In genomic region chr2:189060096-189060642, GRCh38 we compare ENCODE assay signal across 13 cellular contexts.
"Had no signal": no experiment of that assay in that cellular context is flagged by ENCODE, and none has a peak within 500 bp of the region (broad histone marks: within the 10 kb centered on the region; RNA-seq: fewer than 3 reads in every experiment).

No MANE protein-coding gene starts in this region.

- H3K4me1 ChIP-seq: body of pancreas, upper lobe of left lung had no signal

- ATAC-seq: body of pancreas; esophagus mucosa; left cardiac atrium; natural killer cell; stimulated activated naive CD8-positive, alpha-beta T cell treated with anti-CD3 and anti-CD28 coated beads, Interleukin-15, Interleukin-2, amounts not matched to agents 100 U/mL and 50 U/mL, for 24 hours; T-helper 17 cell had no signal

- H3K27ac ChIP-seq: body of pancreas, sigmoid colon, upper lobe of left lung had no signal

- H3K36me3 ChIP-seq: upper lobe of left lung had no signal

- H3K9me3 ChIP-seq: body of pancreas, sigmoid colon, upper lobe of left lung had no signal

- DNase-seq: body of pancreas; cerebellar nuclear complex; endodermal cell; hypothalamus; left cardiac atrium; natural killer cell; sigmoid colon; stimulated activated CD4-positive, alpha-beta T cell treated with anti-CD3 and anti-CD28 coated beads, Interleukin-4, amount 100 ng/mL, for 1 hour; stimulated activated CD8-positive, alpha-beta memory T cell treated with anti-CD3 and anti-CD28 coated beads, Interleukin-4, amount 100 ng/mL, for 48 hours; stimulated activated naive CD8-positive, alpha-beta T cell treated with anti-CD3 and anti-CD28 coated beads, Interleukin-15, Interleukin-2, amounts not matched to agents 100 U/mL and 50 U/mL, for 24 hours; T-helper 17 cell; upper lobe of left lung had no signal

- H3K27me3 ChIP-seq: body of pancreas, sigmoid colon, upper lobe of left lung had no signal

- H3K4me3 ChIP-seq: body of pancreas, sigmoid colon, upper lobe of left lung had no signal
